In genomic region chr9:127568618-127568970, GRCh38 we compare ENCODE assay signal across 1 cellular context.
TF ChIP-seq lines count a peak whose summit lies in the region.

No MANE protein-coding gene starts in this region.

TF ChIP-seq in HepG2, 621 proteins besides CTCF, POLR2A, EP300 and RAD21 (continued from another document and continues in another):
- TF ChIP-seq FUBP1 (CRISPR knock-in tag; IDR thresholded peaks at IDR 0.05; ENCODE audit: borderline replicate concordance) (no peak), ZNF891 (CRISPR knock-in tag; IDR thresholded peaks at IDR 0.05) (no peak), ZNF441 (CRISPR knock-in tag; IDR thresholded peaks at IDR 0.05; ENCODE audit: borderline replicate concordance) (0 out of 2 replicates have a peak, but pooled peaks have one; percentile 16), ZNF776 (CRISPR knock-in tag; IDR thresholded peaks at IDR 0.05) (0 out of 2 replicates have a peak, but pooled peaks have one; percentile 14), ZNF367 (CRISPR knock-in tag; IDR thresholded peaks at IDR 0.05; ENCODE audit: borderline replicate concordance) (no peak; the same call in 1 of the 2 replicates), ZNF17 (CRISPR knock-in tag; IDR thresholded peaks at IDR 0.05) (no peak), ZBED4 (CRISPR knock-in tag; IDR thresholded peaks at IDR 0.05; ENCODE audit: borderline replicate concordance) (0 out of 2 replicates have a peak, but pooled peaks have one; percentile 27), ARID4A (CRISPR knock-in tag; IDR thresholded peaks at IDR 0.05; ENCODE audit: borderline replicate concordance) (no peak), NCOR1 (IDR thresholded peaks at IDR 0.05; ENCODE audit: borderline replicate concordance, low read length) (no peak), MEIS2 (CRISPR knock-in tag; IDR thresholded peaks at IDR 0.05) (no peak), ELF1 (CRISPR knock-in tag; IDR thresholded peaks at IDR 0.05) (no peak), KLF9 (CRISPR knock-in tag; IDR thresholded peaks at IDR 0.05; ENCODE audit: low read depth) (no peak), SRSF9 (IDR thresholded peaks at IDR 0.05; ENCODE audit: borderline replicate concordance, insufficient read depth, low read depth, low read length, poor library complexity, severe bottlenecking) (no peak), CREM (IDR thresholded peaks at IDR 0.05) (no peak), CREM (CRISPR knock-in tag; IDR thresholded peaks at IDR 0.05) (no peak), NFE2 (CRISPR knock-in tag; IDR thresholded peaks at IDR 0.05) (no peak), ZNF556 (CRISPR knock-in tag; IDR thresholded peaks at IDR 0.05; ENCODE audit: borderline replicate concordance) (0 out of 2 replicates have a peak, but pooled peaks have one; percentile 7), SETDB1 (CRISPR knock-in tag; IDR thresholded peaks at IDR 0.05; ENCODE audit: borderline replicate concordance) (no peak), SNAPC4 (CRISPR knock-in tag; IDR thresholded peaks at IDR 0.05) (no peak), NFYC (CRISPR knock-in tag; IDR thresholded peaks at IDR 0.05) (no peak)
- TF ChIP-seq, protein P1, sequence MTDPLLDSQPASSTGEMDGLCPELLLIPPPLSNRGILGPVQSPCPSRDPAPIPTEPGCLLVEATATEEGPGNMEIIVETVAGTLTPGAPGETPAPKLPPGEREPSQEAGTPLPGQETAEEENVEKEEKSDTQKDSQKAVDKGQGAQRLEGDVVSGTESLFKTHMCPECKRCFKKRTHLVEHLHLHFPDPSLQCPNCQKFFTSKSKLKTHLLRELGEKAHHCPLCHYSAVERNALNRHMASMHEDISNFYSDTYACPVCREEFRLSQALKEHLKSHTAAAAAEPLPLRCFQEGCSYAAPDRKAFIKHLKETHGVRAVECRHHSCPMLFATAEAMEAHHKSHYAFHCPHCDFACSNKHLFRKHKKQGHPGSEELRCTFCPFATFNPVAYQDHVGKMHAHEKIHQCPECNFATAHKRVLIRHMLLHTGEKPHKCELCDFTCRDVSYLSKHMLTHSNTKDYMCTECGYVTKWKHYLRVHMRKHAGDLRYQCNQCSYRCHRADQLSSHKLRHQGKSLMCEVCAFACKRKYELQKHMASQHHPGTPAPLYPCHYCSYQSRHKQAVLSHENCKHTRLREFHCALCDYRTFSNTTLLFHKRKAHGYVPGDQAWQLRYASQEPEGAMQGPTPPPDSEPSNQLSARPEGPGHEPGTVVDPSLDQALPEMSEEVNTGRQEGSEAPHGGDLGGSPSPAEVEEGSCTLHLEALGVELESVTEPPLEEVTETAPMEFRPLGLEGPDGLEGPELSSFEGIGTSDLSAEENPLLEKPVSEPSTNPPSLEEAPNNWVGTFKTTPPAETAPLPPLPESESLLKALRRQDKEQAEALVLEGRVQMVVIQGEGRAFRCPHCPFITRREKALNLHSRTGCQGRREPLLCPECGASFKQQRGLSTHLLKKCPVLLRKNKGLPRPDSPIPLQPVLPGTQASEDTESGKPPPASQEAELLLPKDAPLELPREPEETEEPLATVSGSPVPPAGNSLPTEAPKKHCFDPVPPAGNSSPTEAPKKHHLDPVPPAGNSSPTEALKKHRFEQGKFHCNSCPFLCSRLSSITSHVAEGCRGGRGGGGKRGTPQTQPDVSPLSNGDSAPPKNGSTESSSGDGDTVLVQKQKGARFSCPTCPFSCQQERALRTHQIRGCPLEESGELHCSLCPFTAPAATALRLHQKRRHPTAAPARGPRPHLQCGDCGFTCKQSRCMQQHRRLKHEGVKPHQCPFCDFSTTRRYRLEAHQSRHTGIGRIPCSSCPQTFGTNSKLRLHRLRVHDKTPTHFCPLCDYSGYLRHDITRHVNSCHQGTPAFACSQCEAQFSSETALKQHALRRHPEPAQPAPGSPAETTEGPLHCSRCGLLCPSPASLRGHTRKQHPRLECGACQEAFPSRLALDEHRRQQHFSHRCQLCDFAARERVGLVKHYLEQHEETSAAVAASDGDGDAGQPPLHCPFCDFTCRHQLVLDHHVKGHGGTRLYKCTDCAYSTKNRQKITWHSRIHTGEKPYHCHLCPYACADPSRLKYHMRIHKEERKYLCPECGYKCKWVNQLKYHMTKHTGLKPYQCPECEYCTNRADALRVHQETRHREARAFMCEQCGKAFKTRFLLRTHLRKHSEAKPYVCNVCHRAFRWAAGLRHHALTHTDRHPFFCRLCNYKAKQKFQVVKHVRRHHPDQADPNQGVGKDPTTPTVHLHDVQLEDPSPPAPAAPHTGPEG (CRISPR knock-in tag; IDR thresholded peaks at IDR 0.05) = 0 out of 2 replicates have a peak, but pooled peaks have one; percentile 11
- TF ChIP-seq, protein P2, sequence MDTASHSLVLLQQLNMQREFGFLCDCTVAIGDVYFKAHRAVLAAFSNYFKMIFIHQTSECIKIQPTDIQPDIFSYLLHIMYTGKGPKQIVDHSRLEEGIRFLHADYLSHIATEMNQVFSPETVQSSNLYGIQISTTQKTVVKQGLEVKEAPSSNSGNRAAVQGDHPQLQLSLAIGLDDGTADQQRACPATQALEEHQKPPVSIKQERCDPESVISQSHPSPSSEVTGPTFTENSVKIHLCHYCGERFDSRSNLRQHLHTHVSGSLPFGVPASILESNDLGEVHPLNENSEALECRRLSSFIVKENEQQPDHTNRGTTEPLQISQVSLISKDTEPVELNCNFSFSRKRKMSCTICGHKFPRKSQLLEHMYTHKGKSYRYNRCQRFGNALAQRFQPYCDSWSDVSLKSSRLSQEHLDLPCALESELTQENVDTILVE (CRISPR knock-in tag; IDR thresholded peaks at IDR 0.05) = no peak
- TF ChIP-seq, protein P3, sequence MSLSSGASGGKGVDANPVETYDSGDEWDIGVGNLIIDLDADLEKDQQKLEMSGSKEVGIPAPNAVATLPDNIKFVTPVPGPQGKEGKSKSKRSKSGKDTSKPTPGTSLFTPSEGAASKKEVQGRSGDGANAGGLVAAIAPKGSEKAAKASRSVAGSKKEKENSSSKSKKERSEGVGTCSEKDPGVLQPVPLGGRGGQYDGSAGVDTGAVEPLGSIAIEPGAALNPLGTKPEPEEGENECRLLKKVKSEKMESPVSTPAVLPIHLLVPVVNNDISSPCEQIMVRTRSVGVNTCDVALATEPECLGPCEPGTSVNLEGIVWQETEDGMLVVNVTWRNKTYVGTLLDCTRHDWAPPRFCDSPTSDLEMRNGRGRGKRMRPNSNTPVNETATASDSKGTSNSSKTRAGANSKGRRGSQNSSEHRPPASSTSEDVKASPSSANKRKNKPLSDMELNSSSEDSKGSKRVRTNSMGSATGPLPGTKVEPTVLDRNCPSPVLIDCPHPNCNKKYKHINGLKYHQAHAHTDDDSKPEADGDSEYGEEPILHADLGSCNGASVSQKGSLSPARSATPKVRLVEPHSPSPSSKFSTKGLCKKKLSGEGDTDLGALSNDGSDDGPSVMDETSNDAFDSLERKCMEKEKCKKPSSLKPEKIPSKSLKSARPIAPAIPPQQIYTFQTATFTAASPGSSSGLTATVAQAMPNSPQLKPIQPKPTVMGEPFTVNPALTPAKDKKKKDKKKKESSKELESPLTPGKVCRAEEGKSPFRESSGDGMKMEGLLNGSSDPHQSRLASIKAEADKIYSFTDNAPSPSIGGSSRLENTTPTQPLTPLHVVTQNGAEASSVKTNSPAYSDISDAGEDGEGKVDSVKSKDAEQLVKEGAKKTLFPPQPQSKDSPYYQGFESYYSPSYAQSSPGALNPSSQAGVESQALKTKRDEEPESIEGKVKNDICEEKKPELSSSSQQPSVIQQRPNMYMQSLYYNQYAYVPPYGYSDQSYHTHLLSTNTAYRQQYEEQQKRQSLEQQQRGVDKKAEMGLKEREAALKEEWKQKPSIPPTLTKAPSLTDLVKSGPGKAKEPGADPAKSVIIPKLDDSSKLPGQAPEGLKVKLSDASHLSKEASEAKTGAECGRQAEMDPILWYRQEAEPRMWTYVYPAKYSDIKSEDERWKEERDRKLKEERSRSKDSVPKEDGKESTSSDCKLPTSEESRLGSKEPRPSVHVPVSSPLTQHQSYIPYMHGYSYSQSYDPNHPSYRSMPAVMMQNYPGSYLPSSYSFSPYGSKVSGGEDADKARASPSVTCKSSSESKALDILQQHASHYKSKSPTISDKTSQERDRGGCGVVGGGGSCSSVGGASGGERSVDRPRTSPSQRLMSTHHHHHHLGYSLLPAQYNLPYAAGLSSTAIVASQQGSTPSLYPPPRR (CRISPR knock-in tag; IDR thresholded peaks at IDR 0.05; ENCODE audit: borderline replicate concordance) = no peak
